In the genomic region with DNA sequence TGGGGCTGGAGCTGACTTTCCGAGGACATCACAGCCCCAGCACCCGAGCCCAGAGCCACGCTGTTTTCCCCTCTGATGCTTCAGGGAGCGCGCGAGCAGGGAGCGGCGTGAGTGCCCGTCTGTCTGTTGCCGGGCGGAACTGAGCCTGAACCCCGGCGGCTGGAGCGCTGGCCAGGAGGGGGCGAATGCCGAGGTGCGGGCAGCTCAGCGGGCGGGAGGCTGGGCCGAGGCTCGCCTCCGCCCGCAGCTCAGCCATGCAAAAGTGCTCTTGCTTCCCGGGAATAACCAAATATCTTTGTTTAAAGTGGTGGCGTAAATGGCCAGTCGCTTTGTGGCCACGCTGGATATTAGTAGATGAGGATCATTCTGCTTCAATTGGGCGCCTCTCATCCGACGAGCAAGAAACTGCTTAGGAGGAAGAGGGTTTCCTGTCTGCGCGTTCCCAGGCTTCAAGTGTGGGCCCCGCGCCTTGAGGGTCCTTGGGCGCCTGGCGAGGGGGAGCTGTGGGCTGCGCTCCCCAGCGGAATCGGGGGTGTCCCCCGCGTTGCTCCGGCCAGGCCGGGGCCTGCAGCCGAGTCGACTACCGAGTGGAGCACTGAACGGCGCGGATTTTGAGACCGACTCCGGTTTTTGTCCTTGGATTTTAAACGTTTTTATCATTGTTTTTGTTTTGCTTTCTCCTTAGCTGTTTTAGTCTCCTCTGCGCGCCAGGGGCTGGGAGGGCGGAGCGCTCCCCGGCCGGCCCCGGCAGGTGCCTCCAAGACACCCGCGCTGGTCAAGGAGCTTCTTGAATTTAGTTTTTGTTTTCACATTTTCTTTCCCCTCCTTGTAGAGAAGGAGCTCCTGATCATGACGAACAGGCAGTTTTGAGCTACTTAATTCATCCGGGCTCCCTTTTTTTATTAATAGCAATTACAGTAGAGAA, we compare ENCODE assay signal across 8 cellular contexts. TPM values are rescaled to one million over a fixed set of nuclear protein-coding genes. Genes with fewer than 3 reads are reported as not detected.
DNase-seq lines count a peak whose midpoint lies in the region; ATAC-seq and TF ChIP-seq lines count a peak whose summit lies in the region.

No MANE protein-coding gene starts in this region.

- no peak overlapping the region for H3K9ac ChIP-seq in mesendoderm (ENCODE audit: low read length)

- no peak overlapping the region for H2BK15ac ChIP-seq in mesendoderm (replicated peaks; ENCODE audit: low read depth)

- CTCF ChIA-PET in activated CD4-positive, alpha-beta T cell treated with anti-CD3 and anti-CD28 coated beads, Interleukin-2, amount 10 ng/mL, durations not matched to agents 7 days and 5 days (lab: Charles Lee): interaction anchor here (0.5 to 1.7 kb wide), 3 partner anchors 38 to 137 kb away, joined by 3 to 4 read pairs (median 3); no protein-coding TSS in a partner anchor

- no peak overlapping the region for H4K5ac ChIP-seq in mesendoderm (ENCODE audit: low read length)

- H3K27ac ChIP-seq in body of pancreas (no peak overlapping the region), mesendoderm (ENCODE audit: low read depth, low read length) (no peak overlapping the region)

- H3K4me1 Mint-ChIP-seq in activated CD4-positive, alpha-beta T cell treated with anti-CD3 and anti-CD28 coated beads, Interleukin-2, amount 10 ng/mL, durations not matched to agents 7 days and 5 days: peaks cover 5% of the 10 kb centered on the region

- no peak overlapping the region for H4K8ac ChIP-seq in mesendoderm (ENCODE audit: low read depth, low read length)

- peaks cover 0 to 83% of the 10 kb centered on the region in 2 donors for H3K27me3 ChIP-seq in body of pancreas
- peaks cover 78% of the 10 kb centered on the region for H3K27me3 ChIP-seq in mesendoderm (ENCODE audit: insufficient read depth, low read length, poor library complexity)

- H3K56ac ChIP-seq in mesendoderm (ENCODE audit: low read length): no peak overlapping the region

- POLR2A ChIA-PET in activated CD4-positive, alpha-beta T cell treated with anti-CD3 and anti-CD28 coated beads, Interleukin-2, amount 10 ng/mL, durations not matched to agents 7 days and 5 days (lab: Charles Lee): no interaction called here

- H3K79me1 ChIP-seq in mesendoderm (ENCODE audit: low read length): no peaks in the 10 kb centered on the region

- no peak overlapping the region for H2BK120ac ChIP-seq in mesendoderm (ENCODE audit: low read depth, low read length)

- WGBS in body of pancreas, 2 donors: 2 to 4% methylated on average over 40 to 63 of the region's 63 CpGs
- WGBS in mesendoderm (ENCODE audit: extremely low coverage, insufficient coverage, low lambda C conversion rate): no CpG with 5 or more reads among the region's 63 CpGs

- no peak overlapping the region for H2BK5ac ChIP-seq in mesendoderm (ENCODE audit: low read length)

- H3K4me2 ChIP-seq in mesendoderm (ENCODE audit: low read length): peak overlapping the region; percentile 59

- DNase-seq in activated CD4-positive, alpha-beta T cell treated with anti-CD3 and anti-CD28 coated beads, Interleukin-2, amount 10 ng/mL, durations not matched to agents 7 days and 5 days: no peak
- no peak for DNase-seq in activated CD4-positive, alpha-beta T cell treated with anti-CD3 and anti-CD28 coated beads for 1 hour
- peak; percentile 41 to 58 for DNase-seq in NCI-H1930 (lab: John Stamatoyannopoulos, UW)
- peak in 1 of 4 donors; percentile 40 for DNase-seq in body of pancreas
- peak; percentile 75 for DNase-seq in mesendoderm
- no peak for DNase-seq in stimulated activated CD4-positive, alpha-beta T cell treated with anti-CD3 and anti-CD28 coated beads, Interleukin-4, amount 100 ng/mL, for 24 hours

- TF ChIP-seq CTCF in body of pancreas (IDR thresholded peaks at IDR 0.05): peak in 4 of 7 experiments; percentile 10 to 25 (median 13)

- H3K9me3 Mint-ChIP-seq in activated CD4-positive, alpha-beta T cell treated with anti-CD3 and anti-CD28 coated beads, Interleukin-2, amount 10 ng/mL, durations not matched to agents 7 days and 5 days: peaks cover 2% of the 10 kb centered on the region

- intact Hi-C loops in body of pancreas (cut with DNase I): no loop called here

- H3K4me3 ChIP-seq in body of pancreas (no peak overlapping the region), mesendoderm (ENCODE audit: low read length) (no peak overlapping the region)

- no peak overlapping the region for H3K27ac Mint-ChIP-seq in activated CD4-positive, alpha-beta T cell treated with anti-CD3 and anti-CD28 coated beads, Interleukin-2, amount 10 ng/mL, durations not matched to agents 7 days and 5 days

- no peak overlapping the region for H3K4ac ChIP-seq in mesendoderm (ENCODE audit: low read depth, low read length)

- no peak for TF ChIP-seq POLR2A in body of pancreas (IDR thresholded peaks at IDR 0.05)

- H3K36me3 ChIP-seq in body of pancreas (replicated peaks in 1 of 2; ENCODE audit: insufficient read depth in 1 of 2, low read depth in 2 of 2): no peaks in the 10 kb centered on the region
- no peaks in the 10 kb centered on the region for H3K36me3 ChIP-seq in mesendoderm (ENCODE audit: control insufficient read depth, insufficient read depth, low read length)

- ATAC-seq in body of pancreas (peak; percentile 53), HG02840 (IDR thresholded peaks at IDR 0.05; ENCODE audit: low FRiP score, unreplicated experiment) (no peak), GM19397 (IDR thresholded peaks at IDR 0.05; ENCODE audit: unreplicated experiment) (no peak)

- H3K9me3 ChIP-seq in body of pancreas: no peaks in the 10 kb centered on the region

- no peak overlapping the region for H3K18ac ChIP-seq in mesendoderm (ENCODE audit: low read length)

- peaks cover 3% of the 10 kb centered on the region for H3K36me3 Mint-ChIP-seq in activated CD4-positive, alpha-beta T cell treated with anti-CD3 and anti-CD28 coated beads, Interleukin-2, amount 10 ng/mL, durations not matched to agents 7 days and 5 days (ENCODE audit: low read depth)

- peaks cover 73% of the 10 kb centered on the region for H3K27me3 Mint-ChIP-seq in activated CD4-positive, alpha-beta T cell treated with anti-CD3 and anti-CD28 coated beads, Interleukin-2, amount 10 ng/mL, durations not matched to agents 7 days and 5 days

- no peak overlapping the region for H3K23ac ChIP-seq in mesendoderm (ENCODE audit: low read length)

- peak overlapping the region; percentile 19 for H3K4me3 Mint-ChIP-seq in activated CD4-positive, alpha-beta T cell treated with anti-CD3 and anti-CD28 coated beads, Interleukin-2, amount 10 ng/mL, durations not matched to agents 7 days and 5 days

- H3K4me1 ChIP-seq in body of pancreas (peaks cover 82% of the 10 kb centered on the region), mesendoderm (ENCODE audit: control insufficient read depth, low read depth, low read length) (no peaks in the 10 kb centered on the region)

- no peak overlapping the region for H2AK5ac ChIP-seq in mesendoderm (ENCODE audit: low read length)

- H3K79me2 ChIP-seq in mesendoderm (ENCODE audit: control insufficient read depth, insufficient read depth, low read length): no peaks in the 10 kb centered on the region

RNA-seq across cellular contexts. Expression of gene NKX2-1, which starts 0.8 kb away (rescaled TPM):
- total RNA-seq in activated CD4-positive, alpha-beta T cell treated with anti-CD3 and anti-CD28 coated beads, Interleukin-2, amount 10 ng/mL, durations not matched to agents 7 days and 5 days: not detected
- not detected for total RNA-seq in body of pancreas
- polyA plus RNA-seq in mesendoderm (2013, experiment 1 of 2): 0.01 TPM
- not detected for polyA plus RNA-seq in mesendoderm (2013, experiment 2 of 2)

Comparison
In these comparisons a context has a peak if more than half of its experiments do, and no peak if none do; other contexts are left out.
1. DNase-seq: peak in NCI-H1930 (2 of 2) and mesendoderm (single experiment); none in activated CD4-positive, alpha-beta T cell treated with anti-CD3 and anti-CD28 coated beads, Interleukin-2, amount 10 ng/mL, durations not matched to agents 7 days and 5 days (single experiment), activated CD4-positive, alpha-beta T cell treated with anti-CD3 and anti-CD28 coated beads for 1 hour (single experiment) and stimulated activated CD4-positive, alpha-beta T cell treated with anti-CD3 and anti-CD28 coated beads, Interleukin-4, amount 100 ng/mL, for 24 hours (single experiment).